In the genomic region with DNA sequence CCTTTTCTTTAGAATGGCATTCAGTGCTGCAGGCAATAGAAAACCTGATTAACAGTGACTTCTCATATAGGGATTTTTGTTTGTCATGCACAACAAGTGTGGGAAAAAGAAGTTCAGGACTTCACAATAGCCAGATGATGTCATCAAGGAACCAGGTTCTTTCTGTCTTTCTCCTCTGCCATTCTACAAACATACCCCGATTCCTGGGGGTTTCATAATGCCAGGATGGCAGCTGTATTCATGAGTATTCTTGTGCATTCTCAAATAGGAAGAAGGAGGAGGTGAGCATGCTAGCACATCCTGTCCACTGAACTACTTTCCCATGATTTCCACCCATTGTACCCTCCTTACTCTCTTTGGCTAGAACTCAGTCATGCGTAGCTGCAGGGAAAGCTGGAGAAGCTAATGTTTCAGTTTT, we compare ENCODE assay signal across 22 cellular contexts.
"Had no signal": no experiment of that assay in that cellular context is flagged by ENCODE, and none has a peak within 500 bp of the region (broad histone marks: within the 10 kb centered on the region; RNA-seq: fewer than 3 reads in every experiment).

No MANE protein-coding gene starts in this region.

- H3K27me3 ChIP-seq: gastroesophageal sphincter, thyroid gland had no signal

- H3K27me3 Mint-ChIP-seq: activated B cell treated with CpG ODN at 0.5 μM for 24 hours had no signal

- H3K36me3 ChIP-seq: gastroesophageal sphincter, prostate gland, thyroid gland had no signal

- H3K36me3 Mint-ChIP-seq: mesothelial cell of epicardium had no signal

- H3K4me3 ChIP-seq: gastroesophageal sphincter, prostate gland, thyroid gland had no signal

- H3K4me1 ChIP-seq: prostate gland had no signal

- H3K27ac ChIP-seq: epithelial cell of prostate, prostate gland, thyroid gland had no signal

- DNase-seq: activated B cell treated with CpG ODN at 0.5 μM for 24 hours; activated CD4-positive, alpha-beta T cell treated with anti-CD3 and anti-CD28 coated beads for 48 hours; activated CD8-positive, alpha-beta memory T cell treated with anti-CD3 and anti-CD28 coated beads, Interleukin-2, amount 50 U/mL, for 4 hours; activated CD8-positive, alpha-beta T cell treated with anti-CD3 and anti-CD28 coated beads, Interleukin-2, amount 10 ng/mL, durations not matched to agents 7 days and 5 days; activated effector memory CD4-positive, alpha-beta T cell treated with anti-CD3 and anti-CD28 coated beads, Interleukin-2, amount 50 U/mL, for 16 hours; activated T-cell treated with anti-CD3 and anti-CD28 coated beads, Interleukin-2, amount 50 U/mL, for 48 hours; amniotic stem cell; cortex of kidney; effector CD8-positive, alpha-beta T cell; islet precursor cell; stimulated activated CD4-positive, alpha-beta T cell treated with anti-CD3 and anti-CD28 coated beads, Interleukin-12 subunit alpha, Interleukin-12 subunit beta, amount 100 ng/mL, for 4 hours; stimulated activated CD4-positive, alpha-beta T cell treated with anti-CD3 and anti-CD28 coated beads, Interleukin-2, amount 100 ng/mL, for 24 hours; T-helper 2 cell; thyroid gland had no signal

- H3K4me3 Mint-ChIP-seq: activated B cell treated with CpG ODN at 0.5 μM for 24 hours; activated CD8-positive, alpha-beta T cell treated with anti-CD3 and anti-CD28 coated beads, Interleukin-2, amount 10 ng/mL, durations not matched to agents 7 days and 5 days; mesothelial cell of epicardium; neural crest cell had no signal

- FAIRE-seq: TTC549, urothelium cell line had no signal

- H3K9me3 ChIP-seq: gastroesophageal sphincter, prostate gland, thyroid gland had no signal

- H3K9me3 Mint-ChIP-seq: activated B cell treated with CpG ODN at 0.5 μM for 24 hours, neural crest cell had no signal

- H3K27ac Mint-ChIP-seq: activated B cell treated with CpG ODN at 0.5 μM for 24 hours; activated CD8-positive, alpha-beta T cell treated with anti-CD3 and anti-CD28 coated beads, Interleukin-2, amount 10 ng/mL, durations not matched to agents 7 days and 5 days; activated naive CD4-positive, alpha-beta T cell treated with anti-CD3 and anti-CD28 coated beads, Interleukin-2, amount 50 U/mL, for 72 hours; mesothelial cell of epicardium had no signal
